1 cellular context compared by ENCODE assay signal in the genomic region with DNA sequence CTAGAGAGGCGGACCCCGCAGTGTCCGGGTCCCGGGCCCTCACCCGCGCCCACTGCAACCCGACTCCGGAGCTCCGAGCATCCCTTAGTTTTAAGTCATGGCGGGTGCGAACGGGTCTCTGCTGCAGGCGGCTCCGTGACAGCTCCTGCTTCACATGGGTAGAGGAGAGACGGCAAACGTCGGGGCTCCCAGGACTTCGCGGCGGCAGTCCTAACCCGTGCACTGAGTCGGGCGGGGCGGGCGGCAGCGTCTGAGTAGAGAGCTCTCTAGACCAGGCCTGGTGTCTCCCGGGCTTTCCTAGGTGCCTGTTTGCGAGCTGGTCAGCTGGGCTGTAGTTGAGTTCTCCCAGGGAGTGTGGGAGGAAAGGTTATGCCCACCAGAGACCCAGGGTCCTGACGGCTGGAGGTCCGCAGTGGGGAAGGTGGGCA.
TF ChIP-seq lines count a peak whose summit lies in the region.

No MANE protein-coding gene starts in this region.

TF ChIP-seq in H1, 55 proteins besides CTCF, POLR2A, EP300 and RAD21:
- TF ChIP-seq, protein P1, sequence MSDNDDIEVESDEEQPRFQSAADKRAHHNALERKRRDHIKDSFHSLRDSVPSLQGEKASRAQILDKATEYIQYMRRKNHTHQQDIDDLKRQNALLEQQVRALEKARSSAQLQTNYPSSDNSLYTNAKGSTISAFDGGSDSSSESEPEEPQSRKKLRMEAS (IDR thresholded peaks at IDR 0.05): no peak
- TF ChIP-seq, protein P2, sequence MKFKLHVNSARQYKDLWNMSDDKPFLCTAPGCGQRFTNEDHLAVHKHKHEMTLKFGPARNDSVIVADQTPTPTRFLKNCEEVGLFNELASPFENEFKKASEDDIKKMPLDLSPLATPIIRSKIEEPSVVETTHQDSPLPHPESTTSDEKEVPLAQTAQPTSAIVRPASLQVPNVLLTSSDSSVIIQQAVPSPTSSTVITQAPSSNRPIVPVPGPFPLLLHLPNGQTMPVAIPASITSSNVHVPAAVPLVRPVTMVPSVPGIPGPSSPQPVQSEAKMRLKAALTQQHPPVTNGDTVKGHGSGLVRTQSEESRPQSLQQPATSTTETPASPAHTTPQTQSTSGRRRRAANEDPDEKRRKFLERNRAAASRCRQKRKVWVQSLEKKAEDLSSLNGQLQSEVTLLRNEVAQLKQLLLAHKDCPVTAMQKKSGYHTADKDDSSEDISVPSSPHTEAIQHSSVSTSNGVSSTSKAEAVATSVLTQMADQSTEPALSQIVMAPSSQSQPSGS (IDR thresholded peaks at IDR 0.05; ENCODE audit: low read length): no peak
- TF ChIP-seq KDM5A (IDR thresholded peaks at IDR 0.05; ENCODE audit: low read length) (peak; percentile 45; the same call in 1 of the 2 replicates), CREB1 (IDR thresholded peaks at IDR 0.05) (no peak), SAP30 (IDR thresholded peaks at IDR 0.05; ENCODE audit: insufficient read depth, insufficient replicate concordance, low read length) (peak; percentile 76)
TF ChIP-seq in H1: peak in this region for 2.
